8 cellular contexts compared by ENCODE assay signal in genomic region chr5:81851481-81852178, GRCh38.
DNase-seq lines count a peak whose midpoint lies in the region; ATAC-seq lines count a peak whose summit lies in the region.

No MANE protein-coding gene starts in this region.

- intact Hi-C loops in dendritic cell treated with granulocyte-macrophage colony-stimulating factor and Interleukin-4, amounts not matched to agents 40 ng/mL and 50 ng/mL, for 4 days (cut with micrococcal nuclease) = loop anchor here (1.0 to 10.0 kb wide), 6 partner anchors 63 to 424 kb away; partner anchors contain the start of gene SSBP2

- ATAC-seq in GM19328 (IDR thresholded peaks at IDR 0.05; ENCODE audit: unreplicated experiment) (peak; percentile 88), HG03521 (IDR thresholded peaks at IDR 0.05; ENCODE audit: unreplicated experiment) (peak; percentile 76), left lobe of liver (peak; percentile 97)

- H3K9me3 ChIP-seq in BLaER1 = no peaks in the 10 kb centered on the region

- peaks cover 7% of the 10 kb centered on the region for H3K36me3 Mint-ChIP-seq in dendritic cell treated with granulocyte-macrophage colony-stimulating factor and Interleukin-4, amounts not matched to agents 40 ng/mL and 50 ng/mL, for 4 days (ENCODE audit: low read depth)

- no peaks in the 10 kb centered on the region for H3K27me3 ChIP-seq in BLaER1

- peaks cover 55% of the 10 kb centered on the region for H3K4me1 Mint-ChIP-seq in dendritic cell treated with granulocyte-macrophage colony-stimulating factor and Interleukin-4, amounts not matched to agents 40 ng/mL and 50 ng/mL, for 4 days (ENCODE audit: low read depth)

- peak overlapping the region; percentile 84 for H3K9ac ChIP-seq in BLaER1

- no peaks in the 10 kb centered on the region for H3K36me3 ChIP-seq in BLaER1

- H3K27me3 Mint-ChIP-seq in dendritic cell treated with granulocyte-macrophage colony-stimulating factor and Interleukin-4, amounts not matched to agents 40 ng/mL and 50 ng/mL, for 4 days = no peaks in the 10 kb centered on the region

- H3K4me3 ChIP-seq in BLaER1 = peak overlapping the region; percentile 63

- peak overlapping the region; percentile 91 for H3K27ac ChIP-seq in BLaER1

- H4K20me1 ChIP-seq in BLaER1 = no peaks in the 10 kb centered on the region

- no peaks in the 10 kb centered on the region for H3K9me3 Mint-ChIP-seq in dendritic cell treated with granulocyte-macrophage colony-stimulating factor and Interleukin-4, amounts not matched to agents 40 ng/mL and 50 ng/mL, for 4 days

- peak overlapping the region; percentile 96 for H3K27ac Mint-ChIP-seq in dendritic cell treated with granulocyte-macrophage colony-stimulating factor and Interleukin-4, amounts not matched to agents 40 ng/mL and 50 ng/mL, for 4 days

- DNase-seq in NCI-H748 (lab: John Stamatoyannopoulos, UW; ENCODE audit: unreplicated experiment) (peak; percentile 96), left lobe of liver (ENCODE audit: low spot score) (peak; percentile 93)
- DNase-seq in activated CD4-positive, alpha-beta T cell treated with anti-CD3 and anti-CD28 coated beads, Interleukin-2, amount 50 U/mL, for 24 hours (ENCODE audit: low read depth in 1 of 2, low spot score in 1 of 2) = peak; percentile 58 to 80
- peak; percentile 89 to 91 for DNase-seq in stimulated activated CD4-positive, alpha-beta T cell treated with anti-CD3 and anti-CD28 coated beads, Interleukin-2, amount 100 ng/mL, for 24 hours

- H3K4me1 ChIP-seq in BLaER1 = peaks cover 28% of the 10 kb centered on the region

- H3K4me2 ChIP-seq in BLaER1 = peak overlapping the region; percentile 84

- peak overlapping the region; percentile 79 for H3K4me3 Mint-ChIP-seq in dendritic cell treated with granulocyte-macrophage colony-stimulating factor and Interleukin-4, amounts not matched to agents 40 ng/mL and 50 ng/mL, for 4 days

Comparison
In these comparisons a context has a peak if more than half of its experiments do, and no peak if none do; other contexts are left out.
1. Peak in every context shown above with its lines: DNase-seq, ATAC-seq, H3K4me3 ChIP-seq and H3K27ac ChIP-seq.